In the genomic region with DNA sequence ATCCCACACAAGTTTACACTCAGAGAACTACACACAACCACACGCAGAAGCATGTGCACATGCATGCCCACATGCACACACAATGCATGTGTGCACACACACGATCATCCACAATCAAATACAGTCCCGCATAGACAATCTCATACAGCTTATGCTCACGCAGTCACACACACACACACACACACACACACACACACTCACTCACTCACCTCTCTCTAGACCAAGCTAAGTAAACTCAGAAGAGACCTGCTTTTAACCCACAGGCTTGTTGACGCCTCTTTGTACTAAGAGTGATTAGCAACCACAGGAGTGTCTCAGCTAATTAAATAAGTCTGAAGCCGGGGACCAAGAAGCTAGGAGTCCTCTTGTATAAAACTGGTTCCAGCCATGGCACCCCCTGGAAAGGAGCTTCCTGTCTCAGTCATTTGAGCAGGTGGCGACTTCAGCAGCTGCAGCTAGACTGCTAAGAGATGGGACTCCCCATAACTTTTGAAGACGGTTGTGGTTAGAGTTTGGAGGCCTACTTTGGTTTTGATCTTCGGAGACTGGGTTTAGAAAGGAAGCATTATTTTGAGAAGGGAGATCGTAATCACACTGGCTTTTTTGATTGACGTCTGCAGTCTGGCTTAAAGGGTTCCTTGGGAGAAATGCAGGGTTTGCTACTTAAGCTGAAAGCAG, we compare ENCODE assay signal across 1 cellular context.
TF ChIP-seq lines count a peak whose summit lies in the region.

No MANE protein-coding gene starts in this region.

TF ChIP-seq in GM12878, 131 proteins besides CTCF, POLR2A, EP300 and RAD21 (continued from another document and continues in another):
- peak; percentile 67; the same call in 1 of the 2 replicates for TF ChIP-seq ZNF687 (IDR thresholded peaks at IDR 0.05)
- no peak for TF ChIP-seq ATF3 (IDR thresholded peaks at IDR 0.05; ENCODE audit: borderline replicate concordance, extremely low read depth, low read depth, low read length)
- TF ChIP-seq SPI1 (IDR thresholded peaks at IDR 0.05; ENCODE audit: borderline replicate concordance, insufficient read depth, low read depth, low read length) = no peak
- no peak for TF ChIP-seq RCOR1 (conservative IDR thresholded peaks at IDR 0.05; ENCODE audit: low read depth, low read length)
- no peak for TF ChIP-seq USF2 (IDR thresholded peaks at IDR 0.05; ENCODE audit: borderline replicate concordance, low read depth, low read length)
- peak; percentile 68 for TF ChIP-seq SKIL (IDR thresholded peaks at IDR 0.05; ENCODE audit: low read depth, poor library complexity, severe bottlenecking)
- TF ChIP-seq KAT2A (conservative IDR thresholded peaks at IDR 0.05; ENCODE audit: control insufficient read depth, low read depth, low read length) = no peak
- no peak for TF ChIP-seq RB1 (IDR thresholded peaks at IDR 0.05; ENCODE audit: borderline replicate concordance)
- TF ChIP-seq WRNIP1 (IDR thresholded peaks at IDR 0.05; ENCODE audit: borderline replicate concordance, low read depth, low read length) = no peak
- TF ChIP-seq NFYA (IDR thresholded peaks at IDR 0.05; ENCODE audit: borderline replicate concordance, low read depth, low read length) = no peak
- TF ChIP-seq MYC (IDR thresholded peaks at IDR 0.05; ENCODE audit: insufficient read depth, insufficient read length, insufficient replicate concordance, low read length, severe bottlenecking) = no peak
- no peak for TF ChIP-seq RFX5 (IDR thresholded peaks at IDR 0.05; ENCODE audit: low read depth, low read length)
- peak; percentile 52 for TF ChIP-seq ATF2 (IDR thresholded peaks at IDR 0.05; ENCODE audit: low read length)
- TF ChIP-seq STAT1 (conservative IDR thresholded peaks at IDR 0.05) = no peak
- peak in 1 of 2 experiments; percentile 56; a peak in 1 of 4 replicates for TF ChIP-seq ETV6 (conservative IDR thresholded peaks at IDR 0.05 in 1 of 2, IDR thresholded peaks at IDR 0.05 in 1 of 2; ENCODE audit: borderline replicate concordance in 1 of 2, low read depth in 1 of 2)
- no peak for TF ChIP-seq MYB (IDR thresholded peaks at IDR 0.05; ENCODE audit: borderline replicate concordance, low read depth, low read length)
- TF ChIP-seq, protein P1, sequence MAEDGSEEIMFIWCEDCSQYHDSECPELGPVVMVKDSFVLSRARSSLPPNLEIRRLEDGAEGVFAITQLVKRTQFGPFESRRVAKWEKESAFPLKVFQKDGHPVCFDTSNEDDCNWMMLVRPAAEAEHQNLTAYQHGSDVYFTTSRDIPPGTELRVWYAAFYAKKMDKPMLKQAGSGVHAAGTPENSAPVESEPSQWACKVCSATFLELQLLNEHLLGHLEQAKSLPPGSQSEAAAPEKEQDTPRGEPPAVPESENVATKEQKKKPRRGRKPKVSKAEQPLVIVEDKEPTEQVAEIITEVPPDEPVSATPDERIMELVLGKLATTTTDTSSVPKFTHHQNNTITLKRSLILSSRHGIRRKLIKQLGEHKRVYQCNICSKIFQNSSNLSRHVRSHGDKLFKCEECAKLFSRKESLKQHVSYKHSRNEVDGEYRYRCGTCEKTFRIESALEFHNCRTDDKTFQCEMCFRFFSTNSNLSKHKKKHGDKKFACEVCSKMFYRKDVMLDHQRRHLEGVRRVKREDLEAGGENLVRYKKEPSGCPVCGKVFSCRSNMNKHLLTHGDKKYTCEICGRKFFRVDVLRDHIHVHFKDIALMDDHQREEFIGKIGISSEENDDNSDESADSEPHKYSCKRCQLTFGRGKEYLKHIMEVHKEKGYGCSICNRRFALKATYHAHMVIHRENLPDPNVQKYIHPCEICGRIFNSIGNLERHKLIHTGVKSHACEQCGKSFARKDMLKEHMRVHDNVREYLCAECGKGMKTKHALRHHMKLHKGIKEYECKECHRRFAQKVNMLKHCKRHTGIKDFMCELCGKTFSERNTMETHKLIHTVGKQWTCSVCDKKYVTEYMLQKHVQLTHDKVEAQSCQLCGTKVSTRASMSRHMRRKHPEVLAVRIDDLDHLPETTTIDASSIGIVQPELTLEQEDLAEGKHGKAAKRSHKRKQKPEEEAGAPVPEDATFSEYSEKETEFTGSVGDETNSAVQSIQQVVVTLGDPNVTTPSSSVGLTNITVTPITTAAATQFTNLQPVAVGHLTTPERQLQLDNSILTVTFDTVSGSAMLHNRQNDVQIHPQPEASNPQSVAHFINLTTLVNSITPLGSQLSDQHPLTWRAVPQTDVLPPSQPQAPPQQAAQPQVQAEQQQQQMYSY (CRISPR knock-in tag; IDR thresholded peaks at IDR 0.05) = no peak
- peak; percentile 79 for TF ChIP-seq ZSCAN29 (IDR thresholded peaks at IDR 0.05)
- TF ChIP-seq KDM1A (IDR thresholded peaks at IDR 0.05; ENCODE audit: borderline replicate concordance) = no peak
- TF ChIP-seq RAD51 (IDR thresholded peaks at IDR 0.05) = no peak
- no peak for TF ChIP-seq GABPA (IDR thresholded peaks at IDR 0.05; ENCODE audit: low read depth)
- peak; percentile 97 for TF ChIP-seq RUNX3 (IDR thresholded peaks at IDR 0.05; ENCODE audit: low read length)
- peak; percentile 67; the same call in 1 of the 2 replicates for TF ChIP-seq PML (IDR thresholded peaks at IDR 0.05; ENCODE audit: low read length)
- TF ChIP-seq ZNF622 (IDR thresholded peaks at IDR 0.05) = no peak
- TF ChIP-seq HDAC2 (IDR thresholded peaks at IDR 0.05) = no peak
- 0 out of 2 replicates have a peak, but pooled peaks have one; percentile 68 for TF ChIP-seq HDGF (IDR thresholded peaks at IDR 0.05)
- TF ChIP-seq ZNF384 (IDR thresholded peaks at IDR 0.05; ENCODE audit: borderline replicate concordance, low read depth, low read length) = no peak
- TF ChIP-seq MAX (IDR thresholded peaks at IDR 0.05; ENCODE audit: low read depth, low read length) = peak; percentile 36; the same call in 1 of the 2 replicates
- peak; percentile 12 for TF ChIP-seq MEF2B (IDR thresholded peaks at IDR 0.05; ENCODE audit: partially characterized antibody, poor library complexity, severe bottlenecking)
- no peak for TF ChIP-seq HCFC1 (IDR thresholded peaks at IDR 0.05; ENCODE audit: low read length)
- TF ChIP-seq SMC3 (IDR thresholded peaks at IDR 0.05; ENCODE audit: borderline replicate concordance, low read length) = no peak
- TF ChIP-seq SMARCA5 (IDR thresholded peaks at IDR 0.05) = no peak
- TF ChIP-seq ATF7 (IDR thresholded peaks at IDR 0.05; ENCODE audit: low read depth) = 0 out of 2 replicates have a peak, but pooled peaks have one; percentile 15
- TF ChIP-seq JUND (IDR thresholded peaks at IDR 0.05; ENCODE audit: low read depth, low read length) = no peak
- TF ChIP-seq, protein P2, sequence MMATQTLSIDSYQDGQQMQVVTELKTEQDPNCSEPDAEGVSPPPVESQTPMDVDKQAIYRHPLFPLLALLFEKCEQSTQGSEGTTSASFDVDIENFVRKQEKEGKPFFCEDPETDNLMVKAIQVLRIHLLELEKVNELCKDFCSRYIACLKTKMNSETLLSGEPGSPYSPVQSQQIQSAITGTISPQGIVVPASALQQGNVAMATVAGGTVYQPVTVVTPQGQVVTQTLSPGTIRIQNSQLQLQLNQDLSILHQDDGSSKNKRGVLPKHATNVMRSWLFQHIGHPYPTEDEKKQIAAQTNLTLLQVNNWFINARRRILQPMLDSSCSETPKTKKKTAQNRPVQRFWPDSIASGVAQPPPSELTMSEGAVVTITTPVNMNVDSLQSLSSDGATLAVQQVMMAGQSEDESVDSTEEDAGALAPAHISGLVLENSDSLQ (IDR thresholded peaks at IDR 0.05) = peak; percentile 96
- peak; percentile 93 for TF ChIP-seq CBFB (IDR thresholded peaks at IDR 0.05; ENCODE audit: low read depth)
- 0 out of 4 replicates have a peak, but pooled peaks of 1 of the 2 experiments have one; percentile 18 for TF ChIP-seq CEBPB (IDR thresholded peaks at IDR 0.05; ENCODE audit: borderline replicate concordance in 1 of 2, low read depth in 2 of 2, low read length in 2 of 2)
- peak; percentile 84; the same call in 1 of the 2 replicates for TF ChIP-seq CBX5 (IDR thresholded peaks at IDR 0.05; ENCODE audit: low read depth)
- no peak for TF ChIP-seq SIN3A (IDR thresholded peaks at IDR 0.05; ENCODE audit: low read depth, low read length)
- no peak for TF ChIP-seq RBBP5 (conservative IDR thresholded peaks at IDR 0.05)
- peak; percentile 15; the same call in 1 of the 2 replicates for TF ChIP-seq BCL11A (IDR thresholded peaks at IDR 0.05; ENCODE audit: low read depth, low read length)
- TF ChIP-seq ZBED1 (IDR thresholded peaks at IDR 0.05; ENCODE audit: borderline replicate concordance) = peak; percentile 67; the same call in 1 of the 2 replicates
- TF ChIP-seq KLF5 (IDR thresholded peaks at IDR 0.05; ENCODE audit: partially characterized antibody) = no peak
- TF ChIP-seq, protein P3, sequence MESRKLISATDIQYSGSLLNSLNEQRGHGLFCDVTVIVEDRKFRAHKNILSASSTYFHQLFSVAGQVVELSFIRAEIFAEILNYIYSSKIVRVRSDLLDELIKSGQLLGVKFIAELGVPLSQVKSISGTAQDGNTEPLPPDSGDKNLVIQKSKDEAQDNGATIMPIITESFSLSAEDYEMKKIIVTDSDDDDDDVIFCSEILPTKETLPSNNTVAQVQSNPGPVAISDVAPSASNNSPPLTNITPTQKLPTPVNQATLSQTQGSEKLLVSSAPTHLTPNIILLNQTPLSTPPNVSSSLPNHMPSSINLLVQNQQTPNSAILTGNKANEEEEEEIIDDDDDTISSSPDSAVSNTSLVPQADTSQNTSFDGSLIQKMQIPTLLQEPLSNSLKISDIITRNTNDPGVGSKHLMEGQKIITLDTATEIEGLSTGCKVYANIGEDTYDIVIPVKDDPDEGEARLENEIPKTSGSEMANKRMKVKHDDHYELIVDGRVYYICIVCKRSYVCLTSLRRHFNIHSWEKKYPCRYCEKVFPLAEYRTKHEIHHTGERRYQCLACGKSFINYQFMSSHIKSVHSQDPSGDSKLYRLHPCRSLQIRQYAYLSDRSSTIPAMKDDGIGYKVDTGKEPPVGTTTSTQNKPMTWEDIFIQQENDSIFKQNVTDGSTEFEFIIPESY (IDR thresholded peaks at IDR 0.05) = 0 out of 2 replicates have a peak, but pooled peaks have one; percentile 24
